ENCODE assay signal across 24 cellular contexts in genomic region chr10:121654021-121654545, GRCh38. TPM values are rescaled to one million over a fixed set of nuclear protein-coding genes. Genes with fewer than 3 reads are reported as not detected.
DNase-seq lines count a peak whose midpoint lies in the region; ATAC-seq, FAIRE-seq and TF ChIP-seq lines count a peak whose summit lies in the region.
"Had no signal": no experiment of that assay in that cellular context is flagged by ENCODE, and none has a peak within 500 bp of the region (broad histone marks: within the 10 kb centered on the region; RNA-seq: fewer than 3 reads in every experiment).

No MANE protein-coding gene starts in this region.

- no peak overlapping the region for H3K4me2 ChIP-seq in hepatocyte
- H3K4me2 ChIP-seq: KMS-11 had no signal

- no peaks in the 10 kb centered on the region for H3K79me2 ChIP-seq in hepatocyte

- H3K4me1 Mint-ChIP-seq in progenitor cell of endocrine pancreas (ENCODE audit: low read depth) = no peaks in the 10 kb centered on the region
- H3K4me1 Mint-ChIP-seq: CD8-positive, alpha-beta memory T cell had no signal

- peak; percentile 59 for DNase-seq in A172 (ENCODE audit: low spot score)
- DNase-seq in DMS79 (lab: John Stamatoyannopoulos, UW) = peak; percentile 53
- DNase-seq in NCI-H187 (lab: John Stamatoyannopoulos, UW) = peak; percentile 49 to 50
- peak; percentile 61 for DNase-seq in NCI-H69 (lab: John Stamatoyannopoulos, UW)
- no peak for DNase-seq in progenitor cell of endocrine pancreas (ENCODE audit: low spot score, unreplicated experiment)
- no peak for DNase-seq in frontal cortex (ENCODE audit: low spot score in 2 of 2)
- DNase-seq in hepatocyte (ENCODE audit: low spot score) = no peak
- DNase-seq: ACHN; C1 segment of cervical spinal cord; CD8-positive, alpha-beta memory T cell; DND-41; H7; NCI-H1694 treated with DMSO at 0.1 percent for 48 hours; NCI-H2171 treated with DMSO at 0.1 percent for 48 hours; NCI-H524 had no signal

- H3K27ac ChIP-seq in hepatocyte = no peak overlapping the region
- H3K27ac ChIP-seq: HL-60, KMS-11, SJSA1 had no signal

- H3K4me3 ChIP-seq in hepatocyte = no peak overlapping the region
- H3K4me3 ChIP-seq: SJSA1 had no signal

- H3K27me3 Mint-ChIP-seq in progenitor cell of endocrine pancreas = peaks cover 4% of the 10 kb centered on the region

- no peaks in the 10 kb centered on the region for H3K27me3 ChIP-seq in hepatocyte
- H3K27me3 ChIP-seq: SJSA1 had no signal

- no peaks in the 10 kb centered on the region for H3K4me1 ChIP-seq in hepatocyte (ENCODE audit: insufficient read depth)
- H3K4me1 ChIP-seq: SJSA1 had no signal

- H3K9me3 Mint-ChIP-seq in progenitor cell of endocrine pancreas (ENCODE audit: low read depth) = no peaks in the 10 kb centered on the region

- no peaks in the 10 kb centered on the region for H4K20me1 ChIP-seq in hepatocyte (ENCODE audit: insufficient read depth, poor library complexity, severe bottlenecking)

- H3K9me2 ChIP-seq in hepatocyte (replicated peaks; ENCODE audit: insufficient read depth) = no peaks in the 10 kb centered on the region

- no peak for FAIRE-seq in frontal cortex (lab: Jason Lieb, UNC)
- FAIRE-seq: D721Med, G401.6 had no signal

- H2AFZ ChIP-seq in hepatocyte = no peak overlapping the region

- no peaks in the 10 kb centered on the region for H3K9me3 ChIP-seq in hepatocyte (ENCODE audit: low read depth)

- 89% methylated on average over 10 of the region's 10 CpGs for WGBS in hepatocyte (ENCODE audit: low lambda C conversion rate, missing lambda C conversion rate)

- no peaks in the 10 kb centered on the region for H3K36me3 Mint-ChIP-seq in progenitor cell of endocrine pancreas (ENCODE audit: insufficient read depth)
- H3K36me3 Mint-ChIP-seq: CD8-positive, alpha-beta memory T cell had no signal

- H3K4me3 Mint-ChIP-seq in progenitor cell of endocrine pancreas (ENCODE audit: low read depth) = no peak overlapping the region
- H3K4me3 Mint-ChIP-seq: CD8-positive, alpha-beta memory T cell; T-helper 1 cell treated with Interleukin-12 subunit alpha and Interleukin-12 subunit beta and Interleukin-4 antibody, amounts not matched to agents 30 μg/mL and 1 μg/mL, for 36 hours had no signal

- ATAC-seq in HG03039 (IDR thresholded peaks at IDR 0.05; ENCODE audit: unreplicated experiment) = no peak
- ATAC-seq: Panc1 had no signal

- H3K27ac Mint-ChIP-seq in progenitor cell of endocrine pancreas = no peak overlapping the region
- H3K27ac Mint-ChIP-seq: CD8-positive, alpha-beta memory T cell; T-helper 1 cell treated with Interleukin-12 subunit alpha and Interleukin-12 subunit beta and Interleukin-4 antibody, amounts not matched to agents 30 μg/mL and 1 μg/mL, for 36 hours had no signal

- H3K36me3 ChIP-seq in hepatocyte (replicated peaks; ENCODE audit: insufficient read depth, low read depth) = no peaks in the 10 kb centered on the region
- H3K36me3 ChIP-seq: SJSA1 had no signal

- no peak for TF ChIP-seq CTCF in progenitor cell of endocrine pancreas (IDR thresholded peaks at IDR 0.05; ENCODE audit: unreplicated experiment)
- no peak for TF ChIP-seq CTCF in hepatocyte (IDR thresholded peaks at IDR 0.05; ENCODE audit: poor library complexity)

RNA-seq across cellular contexts. Expression of gene FGFR2, which starts 55.8 kb away (rescaled TPM):
- total RNA-seq in A172 (2014; rRNA removed; shearing (Covaris generic)) = 0.19 TPM in 1 of 2 replicates, not detected in the other
- total RNA-seq in progenitor cell of endocrine pancreas (146 and 149 TPM in 2 replicates), frontal cortex (34.2 TPM), hepatocyte (72.6 and 90.4 TPM in 2 replicates)
- 41.3 and 50.8 TPM in 2 replicates for polyA plus RNA-seq in hepatocyte
- total RNA-seq: HT1080 had no signal

Comparison
In these comparisons a context has a peak if more than half of its experiments do, and no peak if none do; other contexts are left out.
1. DNase-seq: peak in A172 (single experiment), DMS79 (single experiment), NCI-H187 (2 of 2) and NCI-H69 (single experiment); none in progenitor cell of endocrine pancreas (single experiment), frontal cortex (0 of 2) and hepatocyte (single experiment).
2. RNA of gene FGFR2, which starts 55.8 kb away (total RNA-seq): 146 to 149 TPM in progenitor cell of endocrine pancreas, 72.6 to 90.4 TPM in hepatocyte and 34.2 TPM in frontal cortex (single experiment); 0.19 TPM in A172; every median in the first group is over 10 times any median in the second.